ENCODE assay signal across 1 cellular context in the genomic region with DNA sequence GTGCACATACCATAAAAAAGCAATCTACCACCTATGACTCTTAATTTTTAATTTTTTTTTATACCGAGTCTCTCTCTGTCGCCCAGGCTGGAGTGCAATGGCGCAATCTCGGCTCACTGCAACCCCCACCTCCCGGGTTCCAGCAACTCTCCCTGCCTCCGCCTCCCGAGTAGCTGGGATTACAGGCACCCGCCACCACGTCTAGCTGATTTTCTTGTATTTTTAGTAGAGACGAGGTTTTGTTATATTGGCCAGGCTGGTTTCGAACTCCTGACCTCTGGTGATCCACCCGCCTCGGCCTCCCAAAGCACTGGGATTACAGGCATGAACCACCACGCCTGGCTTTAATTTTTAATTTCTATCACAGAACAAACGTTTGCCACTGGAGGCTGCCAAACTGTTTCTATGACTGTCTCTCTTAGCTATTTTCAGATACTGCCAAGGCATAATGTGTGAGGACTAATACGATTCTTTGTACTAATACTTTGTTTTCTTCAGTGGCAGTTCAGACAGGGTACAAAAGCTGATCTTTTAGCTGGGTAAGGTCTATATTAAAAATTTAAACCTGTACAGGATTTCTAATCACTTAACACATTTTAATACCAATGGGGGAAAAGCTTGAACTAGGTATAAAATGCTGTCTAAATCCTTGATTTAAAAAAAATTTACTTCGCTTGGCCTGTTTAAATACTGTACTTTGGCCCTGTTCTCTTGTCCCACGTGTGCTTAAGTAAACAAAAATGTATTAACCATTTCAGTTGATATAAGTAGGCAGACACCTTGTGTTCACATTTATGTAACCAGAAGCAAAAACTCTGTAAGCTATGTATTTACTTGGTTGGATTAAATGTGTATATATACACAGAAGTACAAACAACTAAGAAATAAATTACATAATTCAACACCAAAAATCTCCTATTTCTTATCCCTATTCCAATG.
TF ChIP-seq lines count a peak whose summit lies in the region.

No MANE protein-coding gene starts in this region.

TF ChIP-seq in HepG2, 621 proteins besides CTCF, POLR2A, EP300 and RAD21 (continued from another document and continues in another):
- 0 out of 2 replicates have a peak, but pooled peaks have one; percentile 43 for TF ChIP-seq POGZ (CRISPR knock-in tag; IDR thresholded peaks at IDR 0.05)
- TF ChIP-seq ZSCAN9 (CRISPR knock-in tag; IDR thresholded peaks at IDR 0.05; ENCODE audit: borderline replicate concordance): 0 out of 2 replicates have a peak, but pooled peaks have one; percentile 54
- peak; percentile 25; the same call in 1 of the 2 replicates for TF ChIP-seq ZSCAN31 (CRISPR knock-in tag; IDR thresholded peaks at IDR 0.05; ENCODE audit: low read depth)
- TF ChIP-seq TIGD3 (CRISPR knock-in tag; IDR thresholded peaks at IDR 0.05; ENCODE audit: borderline replicate concordance): no peak
- TF ChIP-seq MXD4 (CRISPR knock-in tag; IDR thresholded peaks at IDR 0.05): no peak
- 0 out of 2 replicates have a peak, but pooled peaks have one; percentile 26 for TF ChIP-seq TBX2 (CRISPR knock-in tag; IDR thresholded peaks at IDR 0.05; ENCODE audit: borderline replicate concordance)
- TF ChIP-seq HNRNPLL (IDR thresholded peaks at IDR 0.05; ENCODE audit: low read depth, low read length, poor library complexity, severe bottlenecking): no peak
- no peak for TF ChIP-seq ZNF644 (CRISPR knock-in tag; IDR thresholded peaks at IDR 0.05; ENCODE audit: low read depth)
- TF ChIP-seq, protein P1, sequence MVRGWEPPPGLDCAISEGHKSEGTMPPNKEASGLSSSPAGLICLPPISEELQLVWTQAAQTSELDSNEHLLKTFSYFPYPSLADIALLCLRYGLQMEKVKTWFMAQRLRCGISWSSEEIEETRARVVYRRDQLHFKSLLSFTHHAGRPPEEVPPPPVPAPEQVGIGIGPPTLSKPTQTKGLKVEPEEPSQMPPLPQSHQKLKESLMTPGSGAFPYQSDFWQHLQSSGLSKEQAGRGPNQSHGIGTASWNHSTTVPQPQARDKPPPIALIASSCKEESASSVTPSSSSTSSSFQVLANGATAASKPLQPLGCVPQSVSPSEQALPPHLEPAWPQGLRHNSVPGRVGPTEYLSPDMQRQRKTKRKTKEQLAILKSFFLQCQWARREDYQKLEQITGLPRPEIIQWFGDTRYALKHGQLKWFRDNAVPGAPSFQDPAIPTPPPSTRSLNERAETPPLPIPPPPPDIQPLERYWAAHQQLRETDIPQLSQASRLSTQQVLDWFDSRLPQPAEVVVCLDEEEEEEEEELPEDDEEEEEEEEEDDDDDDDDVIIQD (CRISPR knock-in tag; IDR thresholded peaks at IDR 0.05; ENCODE audit: low read depth): peak; percentile 23; the same call in 1 of the 2 replicates
- peak; percentile 79 for TF ChIP-seq ASH2L (IDR thresholded peaks at IDR 0.05; ENCODE audit: insufficient read length, low read depth, low read length)
- no peak for TF ChIP-seq ZNF124 (CRISPR knock-in tag; IDR thresholded peaks at IDR 0.05)
- TF ChIP-seq FOXA3 (CRISPR knock-in tag; IDR thresholded peaks at IDR 0.05): peak; percentile 87
- TF ChIP-seq, protein P2, sequence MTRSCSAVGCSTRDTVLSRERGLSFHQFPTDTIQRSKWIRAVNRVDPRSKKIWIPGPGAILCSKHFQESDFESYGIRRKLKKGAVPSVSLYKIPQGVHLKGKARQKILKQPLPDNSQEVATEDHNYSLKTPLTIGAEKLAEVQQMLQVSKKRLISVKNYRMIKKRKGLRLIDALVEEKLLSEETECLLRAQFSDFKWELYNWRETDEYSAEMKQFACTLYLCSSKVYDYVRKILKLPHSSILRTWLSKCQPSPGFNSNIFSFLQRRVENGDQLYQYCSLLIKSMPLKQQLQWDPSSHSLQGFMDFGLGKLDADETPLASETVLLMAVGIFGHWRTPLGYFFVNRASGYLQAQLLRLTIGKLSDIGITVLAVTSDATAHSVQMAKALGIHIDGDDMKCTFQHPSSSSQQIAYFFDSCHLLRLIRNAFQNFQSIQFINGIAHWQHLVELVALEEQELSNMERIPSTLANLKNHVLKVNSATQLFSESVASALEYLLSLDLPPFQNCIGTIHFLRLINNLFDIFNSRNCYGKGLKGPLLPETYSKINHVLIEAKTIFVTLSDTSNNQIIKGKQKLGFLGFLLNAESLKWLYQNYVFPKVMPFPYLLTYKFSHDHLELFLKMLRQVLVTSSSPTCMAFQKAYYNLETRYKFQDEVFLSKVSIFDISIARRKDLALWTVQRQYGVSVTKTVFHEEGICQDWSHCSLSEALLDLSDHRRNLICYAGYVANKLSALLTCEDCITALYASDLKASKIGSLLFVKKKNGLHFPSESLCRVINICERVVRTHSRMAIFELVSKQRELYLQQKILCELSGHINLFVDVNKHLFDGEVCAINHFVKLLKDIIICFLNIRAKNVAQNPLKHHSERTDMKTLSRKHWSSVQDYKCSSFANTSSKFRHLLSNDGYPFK (CRISPR knock-in tag; IDR thresholded peaks at IDR 0.05; ENCODE audit: borderline replicate concordance): no peak
- TF ChIP-seq ARID5B (CRISPR knock-in tag; IDR thresholded peaks at IDR 0.05): peak; percentile 62
- no peak for TF ChIP-seq FOSL1 (CRISPR knock-in tag; IDR thresholded peaks at IDR 0.05; ENCODE audit: borderline replicate concordance)
- TF ChIP-seq ZGPAT (CRISPR knock-in tag; IDR thresholded peaks at IDR 0.05): peak; percentile 65
- peak; percentile 79 for TF ChIP-seq ZMYM3 (CRISPR knock-in tag; IDR thresholded peaks at IDR 0.05)
- no peak for TF ChIP-seq ATAD3A (CRISPR knock-in tag; IDR thresholded peaks at IDR 0.05)
- no peak for TF ChIP-seq NFE2 (CRISPR knock-in tag; IDR thresholded peaks at IDR 0.05)
- TF ChIP-seq ARNTL (CRISPR knock-in tag; IDR thresholded peaks at IDR 0.05): peak; percentile 61; the same call in 1 of the 2 replicates
- TF ChIP-seq ZNF563 (CRISPR knock-in tag; IDR thresholded peaks at IDR 0.05): peak; percentile 59; the same call in 1 of the 2 replicates
- no peak for TF ChIP-seq SOX6 (IDR thresholded peaks at IDR 0.05)
- TF ChIP-seq SOX6 (CRISPR knock-in tag; IDR thresholded peaks at IDR 0.05): peak; percentile 52
- TF ChIP-seq TFDP1 (CRISPR knock-in tag; IDR thresholded peaks at IDR 0.05; ENCODE audit: borderline replicate concordance): peak; percentile 21; the same call in 1 of the 2 replicates
- TF ChIP-seq, protein P3, sequence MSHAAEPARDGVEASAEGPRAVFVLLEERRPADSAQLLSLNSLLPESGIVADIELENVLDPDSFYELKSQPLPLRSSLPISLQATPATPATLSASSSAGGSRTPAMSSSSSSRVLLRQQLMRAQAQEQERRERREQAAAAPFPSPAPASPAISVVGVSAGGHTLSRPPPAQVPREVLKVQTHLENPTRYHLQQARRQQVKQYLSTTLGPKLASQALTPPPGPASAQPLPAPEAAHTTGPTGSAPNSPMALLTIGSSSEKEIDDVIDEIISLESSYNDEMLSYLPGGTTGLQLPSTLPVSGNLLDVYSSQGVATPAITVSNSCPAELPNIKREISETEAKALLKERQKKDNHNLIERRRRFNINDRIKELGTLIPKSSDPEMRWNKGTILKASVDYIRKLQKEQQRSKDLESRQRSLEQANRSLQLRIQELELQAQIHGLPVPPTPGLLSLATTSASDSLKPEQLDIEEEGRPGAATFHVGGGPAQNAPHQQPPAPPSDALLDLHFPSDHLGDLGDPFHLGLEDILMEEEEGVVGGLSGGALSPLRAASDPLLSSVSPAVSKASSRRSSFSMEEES (CRISPR knock-in tag; IDR thresholded peaks at IDR 0.05): peak; percentile 78
- peak; percentile 70 for TF ChIP-seq GATAD2A (CRISPR knock-in tag; IDR thresholded peaks at IDR 0.05)
- peak; percentile 80 for TF ChIP-seq HNF4G (IDR thresholded peaks at IDR 0.05; ENCODE audit: borderline replicate concordance, low read depth, low read length)
- no peak for TF ChIP-seq HNF4G (CRISPR knock-in tag; IDR thresholded peaks at IDR 0.05; ENCODE audit: borderline replicate concordance, low read depth)
- peak; percentile 99 for TF ChIP-seq ZNF652 (CRISPR knock-in tag; IDR thresholded peaks at IDR 0.05; ENCODE audit: borderline replicate concordance, low read depth)
- TF ChIP-seq TARDBP (CRISPR knock-in tag; IDR thresholded peaks at IDR 0.05): 0 out of 2 replicates have a peak, but pooled peaks have one; percentile 33
- TF ChIP-seq, protein P4, sequence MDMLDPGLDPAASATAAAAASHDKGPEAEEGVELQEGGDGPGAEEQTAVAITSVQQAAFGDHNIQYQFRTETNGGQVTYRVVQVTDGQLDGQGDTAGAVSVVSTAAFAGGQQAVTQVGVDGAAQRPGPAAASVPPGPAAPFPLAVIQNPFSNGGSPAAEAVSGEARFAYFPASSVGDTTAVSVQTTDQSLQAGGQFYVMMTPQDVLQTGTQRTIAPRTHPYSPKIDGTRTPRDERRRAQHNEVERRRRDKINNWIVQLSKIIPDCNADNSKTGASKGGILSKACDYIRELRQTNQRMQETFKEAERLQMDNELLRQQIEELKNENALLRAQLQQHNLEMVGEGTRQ (IDR thresholded peaks at IDR 0.05; ENCODE audit: low read depth, low read length): peak; percentile 65; the same call in 1 of the 2 replicates
- TF ChIP-seq, protein P4 (CRISPR knock-in tag; IDR thresholded peaks at IDR 0.05; ENCODE audit: borderline replicate concordance): peak; percentile 78; the same call in 1 of the 2 replicates
- peak; percentile 65; the same call in 1 of the 2 replicates for TF ChIP-seq NCOR1 (IDR thresholded peaks at IDR 0.05; ENCODE audit: borderline replicate concordance, low read length)
- TF ChIP-seq SP140L (CRISPR knock-in tag; IDR thresholded peaks at IDR 0.05; ENCODE audit: borderline replicate concordance): peak; percentile 18; the same call in 1 of the 2 replicates
- TF ChIP-seq ZNF660 (CRISPR knock-in tag; IDR thresholded peaks at IDR 0.05; ENCODE audit: borderline replicate concordance, low read depth): no peak
- TF ChIP-seq MIXL1 (CRISPR knock-in tag; IDR thresholded peaks at IDR 0.05): peak; percentile 46; the same call in 1 of the 2 replicates
- peak; percentile 37; the same call in 1 of the 2 replicates for TF ChIP-seq KDM5B (CRISPR knock-in tag; IDR thresholded peaks at IDR 0.05; ENCODE audit: borderline replicate concordance)
